ENCODE assay signal across 19 cellular contexts in genomic region chr10:103892181-103892580, GRCh38. TPM values are rescaled to one million over a fixed set of nuclear protein-coding genes. Genes with fewer than 3 reads are reported as not detected.
A peak's percentile ranks its signal among the peaks of the same experiment; 100 is the strongest.
DNase-seq lines count a peak whose midpoint lies in the region; ATAC-seq, FAIRE-seq and TF ChIP-seq lines count a peak whose summit lies in the region.
"Had no signal": no experiment of that assay in that cellular context is flagged by ENCODE, and none has a peak within 500 bp of the region (broad histone marks: within the 10 kb centered on the region; RNA-seq: fewer than 3 reads in every experiment).

No MANE protein-coding gene starts in this region.

- DNase-seq in PC-3 (no peak), epithelial cell of esophagus (ENCODE audit: low read depth) (peak; percentile 55), lower lobe of right lung (no peak), type B pancreatic cell (ENCODE audit: extremely low spot score, unreplicated experiment) (no peak), hippocampal formation (lab: John Stamatoyannopoulos, UW) (no peak), GM19239 (ENCODE audit: insufficient read length, low spot score) (no peak)
- DNase-seq in activated T-helper 1 cell treated with anti-CD3 and anti-CD28 coated beads, Interleukin-12 subunit alpha, Interleukin-12 subunit beta, Interleukin-2, Interleukin-4 antibody, amounts not matched to agents 30 ng/mL and 10 ng/mL and 1 ng/mL, durations not matched to agents 14 hours and 24 hours and 36 hours (ENCODE audit: low spot score): no peak
- DNase-seq: Caco-2; CD4-positive, CD25-positive, alpha-beta regulatory T cell; DMS 273 treated with DMSO at 0.1 percent for 48 hours; DMS79 treated with DMSO at 0.1 percent for 48 hours; H7; Karpas-422; MV-4-11; NCI-H1105 treated with DMSO at 0.1 percent for 48 hours; NCI-H2029 treated with DMSO at 0.1 percent for 48 hours; NCI-H226; NCI-H510A treated with DMSO at 0.1 percent for 48 hours; SIG-M5 had no signal

- no peaks in the 10 kb centered on the region for H3K9me3 Mint-ChIP-seq in type B pancreatic cell
- no peaks in the 10 kb centered on the region for H3K9me3 Mint-ChIP-seq in activated T-helper 1 cell treated with anti-CD3 and anti-CD28 coated beads, Interleukin-12 subunit alpha, Interleukin-12 subunit beta, Interleukin-2, Interleukin-4 antibody, amounts not matched to agents 30 ng/mL and 10 ng/mL and 1 ng/mL, durations not matched to agents 14 hours and 24 hours and 36 hours
- H3K9me3 Mint-ChIP-seq: CD4-positive, CD25-positive, alpha-beta regulatory T cell had no signal

- H3F3A ChIP-seq in PC-3 (ENCODE audit: low read length, unreplicated experiment): peaks cover 8% of the 10 kb centered on the region

- peak overlapping the region; percentile 50 for H3K4me3 Mint-ChIP-seq in type B pancreatic cell
- H3K4me3 Mint-ChIP-seq in activated T-helper 1 cell treated with anti-CD3 and anti-CD28 coated beads, Interleukin-12 subunit alpha, Interleukin-12 subunit beta, Interleukin-2, Interleukin-4 antibody, amounts not matched to agents 30 ng/mL and 10 ng/mL and 1 ng/mL, durations not matched to agents 14 hours and 24 hours and 36 hours: no peak overlapping the region
- H3K4me3 Mint-ChIP-seq: CD4-positive, CD25-positive, alpha-beta regulatory T cell had no signal

- ATAC-seq in PC-3: no peak
- ATAC-seq in lower lobe of right lung: peak; percentile 24 to 52

- H3K79me2 ChIP-seq in PC-3 (ENCODE audit: low read length): no peaks in the 10 kb centered on the region

- H3K9ac ChIP-seq in PC-3 (ENCODE audit: low read length): no peak overlapping the region

- no peaks in the 10 kb centered on the region for H4K20me1 ChIP-seq in PC-3 (ENCODE audit: low read length)

- peaks cover 11% of the 10 kb centered on the region for H3K36me3 ChIP-seq in PC-3 (ENCODE audit: low read depth, low read length)
- peaks cover 50% of the 10 kb centered on the region for H3K36me3 ChIP-seq in lower lobe of right lung

- H3K27me3 ChIP-seq in PC-3 (ENCODE audit: low read length): no peaks in the 10 kb centered on the region
- no peaks in the 10 kb centered on the region for H3K27me3 ChIP-seq in lower lobe of right lung (ENCODE audit: low read depth)

- CTCF ChIA-PET in PC-3 (lab: Charles Lee): no interaction called here

- H3K27ac Mint-ChIP-seq in type B pancreatic cell: peak overlapping the region; percentile 91
- no peak overlapping the region for H3K27ac Mint-ChIP-seq in activated T-helper 1 cell treated with anti-CD3 and anti-CD28 coated beads, Interleukin-12 subunit alpha, Interleukin-12 subunit beta, Interleukin-2, Interleukin-4 antibody, amounts not matched to agents 30 ng/mL and 10 ng/mL and 1 ng/mL, durations not matched to agents 14 hours and 24 hours and 36 hours

- TF ChIP-seq CTCF in PC-3 (conservative IDR thresholded peaks at IDR 0.05; ENCODE audit: low read depth, low read length) (no peak), epithelial cell of esophagus (IDR thresholded peaks at IDR 0.05; ENCODE audit: insufficient read depth, low read depth, low read length, missing control alignments) (no peak), lower lobe of right lung (IDR thresholded peaks at IDR 0.05) (no peak), type B pancreatic cell (conservative IDR thresholded peaks at IDR 0.05) (no peak)

- no peak overlapping the region for H2AFZ ChIP-seq in PC-3 (ENCODE audit: low read length)

- H3K27ac ChIP-seq in PC-3 (ENCODE audit: low read length) (peak overlapping the region; percentile 100), lower lobe of right lung (peak overlapping the region; percentile 70)

- no TSS peak for BruUV-seq in PC-3 (replicated peaks; lab: Mats Ljungman, UMichigan)

- peaks cover 83% of the 10 kb centered on the region for H3K4me1 ChIP-seq in PC-3 (ENCODE audit: insufficient read depth, low read length)
- H3K4me1 ChIP-seq in lower lobe of right lung: peaks cover 87% of the 10 kb centered on the region

- no peaks in the 10 kb centered on the region for H3K9me3 ChIP-seq in PC-3 (ENCODE audit: low read length)
- no peaks in the 10 kb centered on the region for H3K9me3 ChIP-seq in lower lobe of right lung
- H3K9me3 ChIP-seq: Caco-2 had no signal

- FAIRE-seq in GM19239 (lab: Jason Lieb, UNC): no peak

- no peak overlapping the region for H3K4me2 ChIP-seq in PC-3 (ENCODE audit: low read length)

- peaks cover 16% of the 10 kb centered on the region for H3K36me3 Mint-ChIP-seq in type B pancreatic cell
- H3K36me3 Mint-ChIP-seq in activated T-helper 1 cell treated with anti-CD3 and anti-CD28 coated beads, Interleukin-12 subunit alpha, Interleukin-12 subunit beta, Interleukin-2, Interleukin-4 antibody, amounts not matched to agents 30 ng/mL and 10 ng/mL and 1 ng/mL, durations not matched to agents 14 hours and 24 hours and 36 hours (ENCODE audit: low read depth): peaks cover 41% of the 10 kb centered on the region

- peaks cover 45% of the 10 kb centered on the region for H3K4me1 Mint-ChIP-seq in type B pancreatic cell (ENCODE audit: unreplicated experiment)
- H3K4me1 Mint-ChIP-seq in activated T-helper 1 cell treated with anti-CD3 and anti-CD28 coated beads, Interleukin-12 subunit alpha, Interleukin-12 subunit beta, Interleukin-2, Interleukin-4 antibody, amounts not matched to agents 30 ng/mL and 10 ng/mL and 1 ng/mL, durations not matched to agents 14 hours and 24 hours and 36 hours (ENCODE audit: low read depth): peaks cover 66% of the 10 kb centered on the region

- no peaks in the 10 kb centered on the region for H3K9me2 ChIP-seq in PC-3 (replicated peaks; ENCODE audit: low read length)

- H3K4me3 ChIP-seq in PC-3 (ENCODE audit: low read length): no peak overlapping the region
- H3K4me3 ChIP-seq in epithelial cell of esophagus (ENCODE audit: low read length): peak overlapping the region; percentile 11
- no peak overlapping the region for H3K4me3 ChIP-seq in lower lobe of right lung

- intact Hi-C loops in PC-3 (cut with micrococcal nuclease): no loop called here
- intact Hi-C loops in lower lobe of right lung (cut with DNase I): no loop called here
- intact Hi-C loops in activated T-helper 1 cell treated with anti-CD3 and anti-CD28 coated beads, Interleukin-12 subunit alpha, Interleukin-12 subunit beta, Interleukin-2, Interleukin-4 antibody, amounts not matched to agents 30 ng/mL and 10 ng/mL and 1 ng/mL, durations not matched to agents 14 hours and 24 hours and 36 hours (cut with micrococcal nuclease): no loop called here

- POLR2A ChIA-PET in PC-3 (lab: Charles Lee; ENCODE audit: unreplicated experiment): no interaction called here

- H3K27me3 Mint-ChIP-seq in type B pancreatic cell: no peaks in the 10 kb centered on the region
- no peaks in the 10 kb centered on the region for H3K27me3 Mint-ChIP-seq in activated T-helper 1 cell treated with anti-CD3 and anti-CD28 coated beads, Interleukin-12 subunit alpha, Interleukin-12 subunit beta, Interleukin-2, Interleukin-4 antibody, amounts not matched to agents 30 ng/mL and 10 ng/mL and 1 ng/mL, durations not matched to agents 14 hours and 24 hours and 36 hours (ENCODE audit: insufficient read depth)
- H3K27me3 Mint-ChIP-seq: CD4-positive, CD25-positive, alpha-beta regulatory T cell had no signal

RNA-seq across cellular contexts. Expression of gene STN1, which starts 25.8 kb away (rescaled TPM):
- total RNA-seq in PC-3 (2014; rRNA removed) (20.0 and 33.5 TPM in 2 replicates), lower lobe of right lung (37.0 TPM), type B pancreatic cell (ENCODE audit: low replicate concordance) (33.0 and 75.1 TPM in 2 replicates)
- total RNA-seq in activated T-helper 1 cell treated with anti-CD3 and anti-CD28 coated beads, Interleukin-12 subunit alpha, Interleukin-12 subunit beta, Interleukin-2, Interleukin-4 antibody, amounts not matched to agents 30 ng/mL and 10 ng/mL and 1 ng/mL, durations not matched to agents 14 hours and 24 hours and 36 hours: 19.4 and 20.0 TPM in 2 replicates

RNA-seq across cellular contexts. Expression of gene SH3PXD2A, which starts 36.8 kb away (rescaled TPM):
- 2.9 and 3.4 TPM in 2 replicates for total RNA-seq in PC-3 (2014; rRNA removed)
- total RNA-seq in lower lobe of right lung: 34.8 TPM
- 22.3 and 38.6 TPM in 2 replicates for total RNA-seq in type B pancreatic cell (ENCODE audit: low replicate concordance)
- total RNA-seq in activated T-helper 1 cell treated with anti-CD3 and anti-CD28 coated beads, Interleukin-12 subunit alpha, Interleukin-12 subunit beta, Interleukin-2, Interleukin-4 antibody, amounts not matched to agents 30 ng/mL and 10 ng/mL and 1 ng/mL, durations not matched to agents 14 hours and 24 hours and 36 hours: 9.6 and 10.4 TPM in 2 replicates
